Comparison of ENCODE assay signal across 14 cellular contexts in genomic region chr11:27055065-27055682, GRCh38. TPM values are rescaled to one million over a fixed set of nuclear protein-coding genes. Genes with fewer than 3 reads are reported as not detected.
A peak's percentile ranks its signal among the peaks of the same experiment; 100 is the strongest.
DNase-seq lines count a peak whose midpoint lies in the region; ATAC-seq and TF ChIP-seq lines count a peak whose summit lies in the region.
"Had no signal": no experiment of that assay in that cellular context is flagged by ENCODE, and none has a peak within 500 bp of the region (broad histone marks: within the 10 kb centered on the region; RNA-seq: fewer than 3 reads in every experiment).

No MANE protein-coding gene starts in this region.

- intact Hi-C loops in right lobe of liver (cut with DNase I) (no loop called here), thyroid gland (cut with DNase I) (no loop called here), heart right ventricle (cut with DNase I) (no loop called here)

- H3K27me3 ChIP-seq in right lobe of liver = no peaks in the 10 kb centered on the region
- no peaks in the 10 kb centered on the region for H3K27me3 ChIP-seq in thyroid gland
- H3K27me3 ChIP-seq in heart right ventricle = peaks cover 0 to 6% (median 0%) of the 10 kb centered on the region in 7 donors
- H3K27me3 ChIP-seq: MG63, tibial artery had no signal

- POLR2A ChIA-PET in AG04449 (lab: Yijun Ruan, JAX) = interaction anchor here (0.6 kb wide), 2 partner anchors 20 to 228 kb away, joined by 3 read pairs; no protein-coding TSS in a partner anchor

- H3K27ac ChIP-seq in right lobe of liver (peak overlapping the region in 2 of 3 donors; percentile 26 to 49), thyroid gland (no peak overlapping the region), heart right ventricle (no peak overlapping the region)
- H3K27ac ChIP-seq: tibial artery had no signal

- ATAC-seq in right lobe of liver = peak; percentile 97 to 99 (median 98)
- no peak for ATAC-seq in heart right ventricle
- ATAC-seq in HG03159 (IDR thresholded peaks at IDR 0.05; ENCODE audit: unreplicated experiment) = no peak
- ATAC-seq: activated CD8-positive, alpha-beta memory T cell treated with anti-CD3 and anti-CD28 coated beads, Interleukin-2, amount 10 ng/mL, durations not matched to agents 7 days and 5 days; naive thymus-derived CD8-positive, alpha-beta T cell had no signal

- 14% methylated on average over 6 of the region's 6 CpGs for WGBS in right lobe of liver (ENCODE audit: insufficient coverage, low coverage, low lambda C conversion rate, missing lambda C conversion rate)
- 79 to 83% methylated on average over 6 of the region's 6 CpGs for WGBS in thyroid gland, 2 donors
- WGBS in heart right ventricle, 2 donors = 51 to 54% methylated on average over 6 of the region's 6 CpGs

- H3K9me3 ChIP-seq in right lobe of liver = no peaks in the 10 kb centered on the region
- no peaks in the 10 kb centered on the region for H3K9me3 ChIP-seq in thyroid gland
- H3K9me3 ChIP-seq in heart right ventricle = peaks cover 0 to 18% (median 0%) of the 10 kb centered on the region in 11 donors
- H3K9me3 ChIP-seq: MG63 had no signal

- TF ChIP-seq POLR2A in right lobe of liver (IDR thresholded peaks at IDR 0.05) (no peak), thyroid gland (IDR thresholded peaks at IDR 0.05) (no peak)

- peak; percentile 46 for DNase-seq in AG04449 (ENCODE audit: low read depth, low spot score)
- DNase-seq in NCI-H187 (lab: John Stamatoyannopoulos, UW) = peak; percentile 31 to 33
- DNase-seq in choroid plexus epithelial cell (ENCODE audit: low read depth) = peak; percentile 80
- DNase-seq in right lobe of liver = peak in 1 of 3 donors; percentile 74
- DNase-seq in thyroid gland = no peak
- no peak for DNase-seq in heart right ventricle
- DNase-seq in OCI-M2 (lab: John Stamatoyannopoulos, UW; ENCODE audit: unreplicated experiment) = no peak
- DNase-seq: activated CD8-positive, alpha-beta memory T cell treated with anti-CD3 and anti-CD28 coated beads, Interleukin-2, amount 10 ng/mL, durations not matched to agents 7 days and 5 days; endodermal cell; MG63; naive thymus-derived CD8-positive, alpha-beta T cell; tibial artery had no signal

- H3K36me3 ChIP-seq in right lobe of liver (no peaks in the 10 kb centered on the region), thyroid gland (no peaks in the 10 kb centered on the region), heart right ventricle (no peaks in the 10 kb centered on the region)
- H3K36me3 ChIP-seq: MG63 had no signal

- CTCF ChIA-PET in AG04449 (lab: Yijun Ruan, JAX) = interaction anchor here (0.6 kb wide), 1 partner anchor 11 kb away, joined by 5 read pairs; no protein-coding TSS in a partner anchor

- H3K4me3 ChIP-seq in AG04449 (ENCODE audit: low read depth, low read length) (no peak overlapping the region), choroid plexus epithelial cell (ENCODE audit: low read depth, low read length) (no peak overlapping the region), right lobe of liver (peak overlapping the region in 2 of 3 donors; percentile 39 to 44), thyroid gland (replicated peaks in 1 of 3) (no peak overlapping the region), heart right ventricle (no peak overlapping the region)
- H3K4me3 ChIP-seq: MG63, tibial artery had no signal

- H3K4me1 ChIP-seq in right lobe of liver (peaks cover 0 to 16% (median 2%) of the 10 kb centered on the region in 4 donors), thyroid gland (no peaks in the 10 kb centered on the region), heart right ventricle (no peaks in the 10 kb centered on the region)

- TF ChIP-seq CTCF in AG04449 (IDR thresholded peaks at IDR 0.05; ENCODE audit: insufficient read depth, low read length, missing control alignments) (no peak), choroid plexus epithelial cell (conservative IDR thresholded peaks at IDR 0.05; ENCODE audit: low read depth, low read length) (no peak), right lobe of liver (IDR thresholded peaks at IDR 0.05) (no peak), thyroid gland (IDR thresholded peaks at IDR 0.05) (no peak), heart right ventricle (IDR thresholded peaks at IDR 0.05) (no peak)

RNA-seq across cellular contexts. Expression of gene BBOX1, which starts 14.6 kb away (rescaled TPM):
- 10 to 100 TPM in 4 of 6 experiments, 1 to 10 TPM in 2; 1.9 to 25.3 (median 13.9) TPM for total RNA-seq in right lobe of liver
- 10 to 100 TPM; 13.3 to 45.1 (median 28.5) TPM for total RNA-seq in thyroid gland
- under 1 TPM in 1 of 10 donors, not detected in 9; 0.25 TPM for total RNA-seq in heart right ventricle
- not detected for polyA plus RNA-seq in heart right ventricle
- total RNA-seq: activated CD8-positive, alpha-beta memory T cell treated with anti-CD3 and anti-CD28 coated beads, Interleukin-2, amount 10 ng/mL, durations not matched to agents 7 days and 5 days; endodermal cell; naive thymus-derived CD8-positive, alpha-beta T cell; NCI-H460 had no signal

Comparison
In these comparisons a context has a peak if more than half of its experiments do, and no peak if none do; other contexts are left out.
1. DNase-seq: peak in AG04449 (single experiment), NCI-H187 (2 of 2) and choroid plexus epithelial cell (single experiment); none in thyroid gland (0 of 2), heart right ventricle (0 of 2) and OCI-M2 (single experiment).
2. H3K4me3 ChIP-seq: peak in right lobe of liver (2 of 3); none in AG04449 (single experiment), choroid plexus epithelial cell (single experiment), thyroid gland (0 of 3) and heart right ventricle (0 of 10).
3. ATAC-seq: peak in right lobe of liver (4 of 4); none in heart right ventricle (0 of 8) and HG03159 (single experiment).
4. H3K27ac ChIP-seq: peak in right lobe of liver (2 of 3); none in thyroid gland (0 of 3) and heart right ventricle (0 of 10).